In genomic region chr1:226407497-226408284, GRCh38 we compare ENCODE assay signal across 8 cellular contexts. TPM values are rescaled to one million over a fixed set of nuclear protein-coding genes. Genes with fewer than 3 reads are reported as not detected.
DNase-seq lines count a peak whose midpoint lies in the region; ATAC-seq, FAIRE-seq and TF ChIP-seq lines count a peak whose summit lies in the region.

TSS of gene PARP1 (minus strand) at chr1:226408093. CDS start at chr1:226407929, 164 bp downstream.

- peak within 1 kb of the TSS; percentile 96 for H3K4me3 Mint-ChIP-seq in activated naive CD8-positive, alpha-beta T cell
- H3K4me3 Mint-ChIP-seq in glutamatergic neuron (ENCODE audit: unreplicated experiment): peak within 1 kb of the TSS; percentile 96

- peak within 1 kb of the TSS; percentile 94 for H3K27ac Mint-ChIP-seq in activated naive CD8-positive, alpha-beta T cell
- peak within 1 kb of the TSS; percentile 94 for H3K27ac Mint-ChIP-seq in glutamatergic neuron (ENCODE audit: unreplicated experiment)

- H3K4me1 ChIP-seq in pancreas (peaks cover 24 to 35% (median 30%) of the 10 kb centered on the region in 3 donors), thyroid gland (peaks cover 27 to 37% of the 10 kb centered on the region in 2 donors)

- ATAC-seq in HG02623 (IDR thresholded peaks at IDR 0.05; ENCODE audit: unreplicated experiment) (peak; percentile 71), pancreas (peak; percentile 83 to 91 (median 90))

- H3K9me3 ChIP-seq in pancreas (no peaks in the 10 kb centered on the region), thyroid gland (no peaks in the 10 kb centered on the region)

- no peak for FAIRE-seq in pancreas (lab: Jason Lieb, UNC)

- DNase-seq in NCI-H1092 treated with DMSO at 0.1 percent for 48 hours (lab: John Stamatoyannopoulos, UW): peak; percentile 90
- peak; percentile 97 for DNase-seq in SKM-1 treated with dmso at 0.1 percent for 144 hours (lab: John Stamatoyannopoulos, UW; ENCODE audit: unreplicated experiment)
- peak; percentile 86 for DNase-seq in glutamatergic neuron
- DNase-seq in pancreas: peak; percentile 90 to 94 (median 92)
- DNase-seq in thyroid gland: peak; percentile 90 to 91

- H3K4me1 Mint-ChIP-seq in activated naive CD8-positive, alpha-beta T cell (ENCODE audit: low read depth): peaks cover 35% of the 10 kb centered on the region
- H3K4me1 Mint-ChIP-seq in glutamatergic neuron (ENCODE audit: low read depth, unreplicated experiment): peaks cover 33% of the 10 kb centered on the region

- peaks cover 4% of the 10 kb centered on the region for H3K36me3 Mint-ChIP-seq in activated naive CD8-positive, alpha-beta T cell
- H3K36me3 Mint-ChIP-seq in glutamatergic neuron (ENCODE audit: unreplicated experiment): no peaks in the 10 kb centered on the region

- peak within 1 kb of the TSS; percentile 54 to 84 (median 73) for H3K27ac ChIP-seq in pancreas
- peak within 1 kb of the TSS; percentile 62 to 77 (median 66) for H3K27ac ChIP-seq in thyroid gland

- H3K4me3 ChIP-seq in pancreas: peak within 1 kb of the TSS; percentile 69 to 88 (median 84)
- peak within 1 kb of the TSS; percentile 46 to 67 (median 62) for H3K4me3 ChIP-seq in thyroid gland (replicated peaks in 1 of 3)

- WGBS in pancreas, 2 donors: 0 to 1% methylated on average over 72 to 90 of the region's 90 CpGs
- 0% methylated on average over 28 to 33 of the region's 90 CpGs for WGBS in thyroid gland, 2 donors

- peak in 1 of 2 donors; percentile 84 for TF ChIP-seq POLR2A in thyroid gland (IDR thresholded peaks at IDR 0.05)

- no peaks in the 10 kb centered on the region for H3K36me3 ChIP-seq in pancreas
- H3K36me3 ChIP-seq in thyroid gland: no peaks in the 10 kb centered on the region

- H3K27me3 ChIP-seq in pancreas (no peaks in the 10 kb centered on the region), thyroid gland (no peaks in the 10 kb centered on the region)

- no peaks in the 10 kb centered on the region for H3K9me3 Mint-ChIP-seq in activated naive CD8-positive, alpha-beta T cell (ENCODE audit: low read depth)
- peaks cover 11% of the 10 kb centered on the region for H3K9me3 Mint-ChIP-seq in glutamatergic neuron (ENCODE audit: unreplicated experiment)

- intact Hi-C loops in pancreas (cut with DNase I) (no loop called here), thyroid gland (cut with DNase I) (no loop called here)

- peak; percentile 63; the same call in 2 of the 3 replicates for TF ChIP-seq CTCF in GM12872 (IDR thresholded peaks at IDR 0.05; ENCODE audit: insufficient read depth, low read depth, low read length)
- TF ChIP-seq CTCF in glutamatergic neuron (IDR thresholded peaks at IDR 0.05; ENCODE audit: partially characterized antibody, unreplicated experiment): peak; percentile 95
- peak; percentile 76 to 80 (median 78) for TF ChIP-seq CTCF in pancreas (IDR thresholded peaks at IDR 0.05)
- peak in 4 of 6 experiments; percentile 70 to 89 (median 81) for TF ChIP-seq CTCF in thyroid gland (IDR thresholded peaks at IDR 0.05)

- H3K27me3 Mint-ChIP-seq in activated naive CD8-positive, alpha-beta T cell: no peaks in the 10 kb centered on the region
- peaks cover 8% of the 10 kb centered on the region for H3K27me3 Mint-ChIP-seq in glutamatergic neuron (ENCODE audit: unreplicated experiment)

RNA-seq across cellular contexts. Expression of gene PARP1, which starts in this region (rescaled TPM):
- total RNA-seq in glutamatergic neuron (ENCODE audit: unreplicated experiment) (168 TPM), pancreas (10 to 100 TPM; 40.7 to 69.4 (median 52.5) TPM), thyroid gland (100 to 1,000 TPM in 2 of 4 donors, 10 to 100 TPM in 2; 47.8 to 103 (median 90.5) TPM)
- 10 to 100 TPM; 16.8 to 23.8 TPM for polyA plus RNA-seq in pancreas

Comparison
In these comparisons a context has a peak if more than half of its experiments do, and no peak if none do; other contexts are left out.
1. Peak in every context shown above with its lines: DNase-seq, ATAC-seq, H3K4me3 ChIP-seq and H3K27ac ChIP-seq.